11 cellular contexts compared by ENCODE assay signal in the genomic region with DNA sequence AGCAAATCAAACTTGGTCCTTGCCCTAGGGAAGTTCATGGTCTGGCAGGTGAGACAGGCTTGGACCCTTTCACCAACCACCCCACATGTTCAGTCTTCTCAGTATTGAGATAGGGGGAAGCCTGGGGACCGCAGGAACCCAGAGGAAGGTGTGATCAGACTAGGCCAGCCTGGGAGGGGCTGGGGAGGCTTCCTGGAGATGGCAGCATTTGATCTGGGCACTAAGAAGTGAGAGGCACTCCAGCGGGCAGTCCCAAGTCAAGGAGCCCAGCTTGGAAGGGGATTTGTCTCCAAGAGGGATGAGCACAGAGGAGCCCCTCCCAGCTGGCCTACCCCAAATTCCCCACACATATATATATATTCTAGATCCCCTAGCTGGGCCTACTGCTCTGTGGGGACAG. TPM values are rescaled to one million over a fixed set of nuclear protein-coding genes. Genes with fewer than 3 reads are reported as not detected.
A peak's percentile ranks its signal among the peaks of the same experiment; 100 is the strongest.
DNase-seq lines count a peak whose midpoint lies in the region; FAIRE-seq and TF ChIP-seq lines count a peak whose summit lies in the region.
"Had no signal": no experiment of that assay in that cellular context is flagged by ENCODE, and none has a peak within 500 bp of the region (broad histone marks: within the 10 kb centered on the region; RNA-seq: fewer than 3 reads in every experiment).

No MANE protein-coding gene starts in this region.

- POLR2A ChIA-PET in activated CD4-positive, alpha-beta memory T cell treated with anti-CD3 and anti-CD28 coated beads, Interleukin-2, amount 10 ng/mL, durations not matched to agents 7 days and 5 days (lab: Charles Lee), result interaction anchor here (1.2 kb wide), 1 partner anchor 7 kb away, joined by 3 read pairs; no protein-coding TSS in a partner anchor

- peaks cover 27% of the 10 kb centered on the region for H3K4me1 Mint-ChIP-seq in activated naive CD4-positive, alpha-beta T cell treated with anti-CD3 and anti-CD28 coated beads, Interleukin-2, amount 10 ng/mL, durations not matched to agents 7 days and 5 days
- peaks cover 26% of the 10 kb centered on the region for H3K4me1 Mint-ChIP-seq in activated CD4-positive, alpha-beta memory T cell treated with anti-CD3 and anti-CD28 coated beads, Interleukin-2, amount 10 ng/mL, durations not matched to agents 7 days and 5 days

- no peak overlapping the region for H3K4me3 Mint-ChIP-seq in activated naive CD4-positive, alpha-beta T cell treated with anti-CD3 and anti-CD28 coated beads, Interleukin-2, amount 10 ng/mL, durations not matched to agents 7 days and 5 days
- no peak overlapping the region for H3K4me3 Mint-ChIP-seq in activated CD4-positive, alpha-beta memory T cell treated with anti-CD3 and anti-CD28 coated beads, Interleukin-2, amount 10 ng/mL, durations not matched to agents 7 days and 5 days

- intact Hi-C loops in kidney (cut with DNase I), result no loop called here
- intact Hi-C loops in transverse colon (cut with DNase I; ENCODE audit: low total_unique reads), result no loop called here

- H3K27me3 Mint-ChIP-seq in activated naive CD4-positive, alpha-beta T cell treated with anti-CD3 and anti-CD28 coated beads, Interleukin-2, amount 10 ng/mL, durations not matched to agents 7 days and 5 days, result peaks cover 44% of the 10 kb centered on the region
- peaks cover 25% of the 10 kb centered on the region for H3K27me3 Mint-ChIP-seq in activated CD4-positive, alpha-beta memory T cell treated with anti-CD3 and anti-CD28 coated beads, Interleukin-2, amount 10 ng/mL, durations not matched to agents 7 days and 5 days

- H3K27ac ChIP-seq in kidney (ENCODE audit: low read depth in 2 of 2, low read length in 2 of 2) (peak overlapping the region; percentile 20 to 51), transverse colon (peak overlapping the region in 2 of 4 donors; percentile 26 to 38)

- TF ChIP-seq EP300 in transverse colon (IDR thresholded peaks at IDR 0.05; ENCODE audit: low read depth), result no peak

- no peaks in the 10 kb centered on the region for H3K36me3 Mint-ChIP-seq in activated naive CD4-positive, alpha-beta T cell treated with anti-CD3 and anti-CD28 coated beads, Interleukin-2, amount 10 ng/mL, durations not matched to agents 7 days and 5 days
- H3K36me3 Mint-ChIP-seq in activated CD4-positive, alpha-beta memory T cell treated with anti-CD3 and anti-CD28 coated beads, Interleukin-2, amount 10 ng/mL, durations not matched to agents 7 days and 5 days (ENCODE audit: low read depth), result no peaks in the 10 kb centered on the region

- H3K27ac Mint-ChIP-seq in activated naive CD4-positive, alpha-beta T cell treated with anti-CD3 and anti-CD28 coated beads, Interleukin-2, amount 10 ng/mL, durations not matched to agents 7 days and 5 days, result peak overlapping the region; percentile 84
- peak overlapping the region; percentile 73 for H3K27ac Mint-ChIP-seq in activated CD4-positive, alpha-beta memory T cell treated with anti-CD3 and anti-CD28 coated beads, Interleukin-2, amount 10 ng/mL, durations not matched to agents 7 days and 5 days

- no peak for DNase-seq in activated naive CD4-positive, alpha-beta T cell treated with anti-CD3 and anti-CD28 coated beads, Interleukin-2, amount 10 ng/mL, durations not matched to agents 7 days and 5 days
- no peak for DNase-seq in activated naive CD4-positive, alpha-beta T cell treated with Interleukin-2 at 50 U/mL for 16 hours
- DNase-seq in activated CD4-positive, alpha-beta memory T cell treated with anti-CD3 and anti-CD28 coated beads, Interleukin-2, amount 10 ng/mL, durations not matched to agents 7 days and 5 days, result peak; percentile 29
- DNase-seq in kidney, result peak; percentile 40
- DNase-seq in transverse colon, result peak; percentile 8
- DNase-seq in NCI-H128 (lab: John Stamatoyannopoulos, UW; ENCODE audit: unreplicated experiment), result no peak
- DNase-seq in activated gamma-delta T cell treated with Interleukin-2 at 50 U/mL for 16 hours, result no peak
- DNase-seq in T1000 (lab: John Stamatoyannopoulos, UW), result no peak
- DNase-seq: HCEC 1CT, MG63, NCI-H748 treated with DMSO at 0.1 percent for 48 hours had no signal

- H3K27me3 ChIP-seq in transverse colon, result peaks cover 6% of the 10 kb centered on the region

- H3K9me3 Mint-ChIP-seq in activated naive CD4-positive, alpha-beta T cell treated with anti-CD3 and anti-CD28 coated beads, Interleukin-2, amount 10 ng/mL, durations not matched to agents 7 days and 5 days, result no peaks in the 10 kb centered on the region
- no peaks in the 10 kb centered on the region for H3K9me3 Mint-ChIP-seq in activated CD4-positive, alpha-beta memory T cell treated with anti-CD3 and anti-CD28 coated beads, Interleukin-2, amount 10 ng/mL, durations not matched to agents 7 days and 5 days

- no peak for TF ChIP-seq CTCF in kidney (IDR thresholded peaks at IDR 0.05; ENCODE audit: borderline replicate concordance, extremely low read depth, insufficient read depth)
- TF ChIP-seq CTCF in transverse colon (IDR thresholded peaks at IDR 0.05), result no peak

- in situ Hi-C loops in transverse colon (cut with MboI; ENCODE audit: low pct_ligation_motif_present in 1 of 4, low pct_unique_long_range_greater_than_20kb in 1 of 4, low sequenced_read_pairs in 3 of 4), result no loop called here

- TF ChIP-seq POLR2A in transverse colon (IDR thresholded peaks at IDR 0.05), result no peak

- 86% methylated on average over 2 of the region's 2 CpGs; no CpG with 5 or more reads in 1 of the 2 donors for WGBS in transverse colon (ENCODE audit: low coverage in 1 of 2), 2 donors

- CTCF ChIA-PET in activated naive CD4-positive, alpha-beta T cell treated with anti-CD3 and anti-CD28 coated beads, Interleukin-2, amount 10 ng/mL, durations not matched to agents 7 days and 5 days (lab: Charles Lee), result no interaction called here
- CTCF ChIA-PET in activated CD4-positive, alpha-beta memory T cell treated with anti-CD3 and anti-CD28 coated beads, Interleukin-2, amount 10 ng/mL, durations not matched to agents 7 days and 5 days (lab: Charles Lee), result interaction anchor here (0.9 to 1.9 kb wide), 4 partner anchors 10 to 513 kb away, joined by 3 to 8 read pairs (median 3); no protein-coding TSS in a partner anchor

- H3K4me1 ChIP-seq in kidney (ENCODE audit: control insufficient read depth in 1 of 2, insufficient read depth in 1 of 2, low read depth in 1 of 2, low read length in 2 of 2) (peaks cover 9 to 11% of the 10 kb centered on the region in 2 donors), transverse colon (peaks cover 3 to 12% (median 7%) of the 10 kb centered on the region in 4 donors)

- H3K36me3 ChIP-seq in kidney (ENCODE audit: control insufficient read depth in 1 of 2, insufficient read depth in 2 of 2, low read length in 2 of 2) (peaks cover 0 to 7% of the 10 kb centered on the region in 2 donors), transverse colon (no peaks in the 10 kb centered on the region)
- H3K36me3 ChIP-seq: MG63 had no signal

- H3K4me3 ChIP-seq in kidney (ENCODE audit: low read length in 2 of 2), result no peak overlapping the region
- no peak overlapping the region for H3K4me3 ChIP-seq in transverse colon
- H3K4me3 ChIP-seq: MG63 had no signal

- FAIRE-seq in kidney (lab: Jason Lieb, UNC), result no peak

- H3K9me3 ChIP-seq in kidney (ENCODE audit: control insufficient read depth in 1 of 2, low read length in 2 of 2), result no peaks in the 10 kb centered on the region
- H3K9me3 ChIP-seq in transverse colon, result no peaks in the 10 kb centered on the region
- H3K9me3 ChIP-seq: MG63 had no signal

- no peak overlapping the region for H3K9ac ChIP-seq in kidney (ENCODE audit: low read length in 2 of 2)

RNA-seq across cellular contexts. Expression of gene LRRC32, which starts 5.4 kb away (rescaled TPM):
- total RNA-seq in activated CD4-positive, alpha-beta memory T cell treated with anti-CD3 and anti-CD28 coated beads, Interleukin-2, amount 10 ng/mL, durations not matched to agents 7 days and 5 days, result 1 to 10 TPM; 7.1 to 7.4 TPM
- 136 TPM for total RNA-seq in kidney
- 105 TPM for polyA plus RNA-seq in kidney (ENCODE audit: insufficient read depth, low read depth, low replicate concordance)
- 10 to 100 TPM in 1 of 4 donors, 1 to 10 TPM in 3; 5.1 to 11.5 (median 9.1) TPM for total RNA-seq in transverse colon

Comparison
In these comparisons a context has a peak if more than half of its experiments do, and no peak if none do; other contexts are left out.
1. DNase-seq: peak in activated CD4-positive, alpha-beta memory T cell treated with anti-CD3 and anti-CD28 coated beads, Interleukin-2, amount 10 ng/mL, durations not matched to agents 7 days and 5 days (single experiment), kidney (single experiment) and transverse colon (single experiment); none in activated naive CD4-positive, alpha-beta T cell treated with anti-CD3 and anti-CD28 coated beads, Interleukin-2, amount 10 ng/mL, durations not matched to agents 7 days and 5 days (single experiment), activated naive CD4-positive, alpha-beta T cell treated with Interleukin-2 at 50 U/mL for 16 hours (single experiment), NCI-H128 (single experiment), activated gamma-delta T cell treated with Interleukin-2 at 50 U/mL for 16 hours (single experiment) and T1000 (single experiment).
2. RNA of gene LRRC32, which starts 5.4 kb away (total RNA-seq): 136 TPM in kidney (single experiment); 5.1 to 11.5 TPM in transverse colon and 7.1 to 7.4 TPM in activated CD4-positive, alpha-beta memory T cell treated with anti-CD3 and anti-CD28 coated beads, Interleukin-2, amount 10 ng/mL, durations not matched to agents 7 days and 5 days; every median in the first group is over 10 times any median in the second.